Comparison of ENCODE assay signal across 1 cellular context in genomic region chr2:154603682-154604081, GRCh38.
TF ChIP-seq lines count a peak whose summit lies in the region.

No MANE protein-coding gene starts in this region.

TF ChIP-seq in GM23338, 12 proteins besides CTCF, POLR2A, EP300 and RAD21 (continued from another document):
- TF ChIP-seq ZNF462 (CRISPR knock-in tag; IDR thresholded peaks at IDR 0.05), result no peak
- no peak for TF ChIP-seq POLR2AphosphoS5 (IDR thresholded peaks at IDR 0.05; ENCODE audit: low read depth)
- no peak for TF ChIP-seq EZH2 (IDR thresholded peaks at IDR 0.05; ENCODE audit: low read depth, unreplicated experiment)
- no peak for TF ChIP-seq CREB1 (CRISPR knock-in tag; IDR thresholded peaks at IDR 0.05; ENCODE audit: low read depth)
- TF ChIP-seq ZNF114 (CRISPR knock-in tag; IDR thresholded peaks at IDR 0.05), result no peak
- TF ChIP-seq JUNB (IDR thresholded peaks at IDR 0.05; ENCODE audit: unreplicated experiment), result no peak
TF ChIP-seq in GM23338: peak in this region for 0.
